In the genomic region with DNA sequence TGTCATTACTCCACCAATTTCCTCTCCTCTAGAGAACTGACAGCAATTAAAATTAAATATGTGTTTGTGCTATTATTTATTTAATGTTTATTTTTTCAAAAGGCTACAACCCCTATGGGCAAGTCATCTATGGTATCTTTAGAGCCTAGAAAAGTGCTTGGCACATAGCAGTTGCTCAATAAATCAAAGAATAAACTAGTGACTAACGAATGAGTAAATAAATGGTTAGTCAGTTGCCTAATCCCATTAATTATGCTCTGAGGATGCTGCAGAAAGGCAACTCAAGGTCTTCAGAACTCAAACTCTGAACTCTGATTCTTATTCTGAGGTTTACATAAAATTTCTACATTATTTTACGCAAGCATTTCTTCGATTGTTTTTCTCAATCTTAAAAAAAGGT, we compare ENCODE assay signal across 31 cellular contexts.
"Had no signal": no experiment of that assay in that cellular context is flagged by ENCODE, and none has a peak within 500 bp of the region (broad histone marks: within the 10 kb centered on the region; RNA-seq: fewer than 3 reads in every experiment).

No MANE protein-coding gene starts in this region.

- H3K4me3 Mint-ChIP-seq: activated CD4-positive, alpha-beta memory T cell treated with anti-CD3 and anti-CD28 coated beads for 36 hours; activated CD4-positive, alpha-beta T cell treated with anti-CD3 and anti-CD28 coated beads for 36 hours; activated CD4-positive, alpha-beta T cell treated with anti-CD3 and anti-CD28 coated beads, Interleukin-2, amount 10 ng/mL, durations not matched to agents 24 days and 14 days; activated CD8-positive, alpha-beta memory T cell treated with anti-CD3 and anti-CD28 coated beads, Interleukin-2, amount 10 ng/mL, durations not matched to agents 7 days and 5 days; activated CD8-positive, alpha-beta T cell treated with anti-CD3 and anti-CD28 coated beads, Interleukin-2, amount 10 ng/mL, durations not matched to agents 7 days and 5 days; activated naive CD4-positive, alpha-beta T cell treated with anti-CD3 and anti-CD28 coated beads for 36 hours; activated naive CD4-positive, alpha-beta T cell treated with anti-CD3 and anti-CD28 coated beads, Interleukin-2, amount 50 U/mL, for 24 hours; activated naive CD8-positive, alpha-beta T cell treated with anti-CD3 and anti-CD28 coated beads for 36 hours; activated naive CD8-positive, alpha-beta T cell treated with anti-CD3 and anti-CD28 coated beads, Interleukin-2, amount 50 U/mL, for 24 hours; activated T-helper 1 cell treated with anti-CD3 and anti-CD28 coated beads, Interleukin-12 subunit alpha, Interleukin-12 subunit beta, Interleukin-2, Interleukin-4 antibody, amounts not matched to agents 30 ng/mL and 10 ng/mL and 1 ng/mL, durations not matched to agents 14 hours and 24 hours and 36 hours had no signal

- H3K9me3 Mint-ChIP-seq: activated CD4-positive, alpha-beta T cell treated with anti-CD3 and anti-CD28 coated beads, Interleukin-2, amount 10 ng/mL, durations not matched to agents 24 days and 14 days; activated naive CD4-positive, alpha-beta T cell treated with anti-CD3 and anti-CD28 coated beads for 36 hours; activated naive CD4-positive, alpha-beta T cell treated with anti-CD3 and anti-CD28 coated beads, Interleukin-2, amount 50 U/mL, for 24 hours; activated naive CD8-positive, alpha-beta T cell treated with anti-CD3 and anti-CD28 coated beads for 36 hours; activated naive CD8-positive, alpha-beta T cell treated with anti-CD3 and anti-CD28 coated beads, Interleukin-2, amount 50 U/mL, for 24 hours; activated T-helper 1 cell treated with anti-CD3 and anti-CD28 coated beads, Interleukin-12 subunit alpha, Interleukin-12 subunit beta, Interleukin-2, Interleukin-4 antibody, amounts not matched to agents 30 ng/mL and 10 ng/mL and 1 ng/mL, durations not matched to agents 14 hours and 24 hours and 36 hours; activated T-helper 2 cell treated with anti-CD3 and anti-CD28 coated beads, Interferon-gamma antibody, Interleukin-2, Interleukin-4, amounts not matched to agents 10 μg/mL and 5 μg/mL and 100 μg/mL, durations not matched to agents 14 hours and 24 hours and 36 hours had no signal

- H3K36me3 Mint-ChIP-seq: activated CD4-positive, alpha-beta memory T cell treated with anti-CD3 and anti-CD28 coated beads for 36 hours; activated CD8-positive, alpha-beta memory T cell treated with anti-CD3 and anti-CD28 coated beads, Interleukin-2, amount 10 ng/mL, durations not matched to agents 7 days and 5 days; activated naive CD4-positive, alpha-beta T cell treated with anti-CD3 and anti-CD28 coated beads, Interleukin-2, amount 50 U/mL, for 24 hours had no signal

- H3K27me3 Mint-ChIP-seq: activated naive CD4-positive, alpha-beta T cell treated with anti-CD3 and anti-CD28 coated beads, Interleukin-2, amount 50 U/mL, for 24 hours had no signal

- H3K4me3 ChIP-seq: adrenal gland, body of pancreas, cardiac muscle cell, colonic mucosa, esophagus muscularis mucosa, gastrocnemius medialis, heart right ventricle had no signal

- H3K4me1 Mint-ChIP-seq: activated CD4-positive, alpha-beta T cell treated with anti-CD3 and anti-CD28 coated beads for 36 hours; activated CD8-positive, alpha-beta memory T cell treated with anti-CD3 and anti-CD28 coated beads, Interleukin-2, amount 10 ng/mL, durations not matched to agents 7 days and 5 days; activated naive CD8-positive, alpha-beta T cell treated with anti-CD3 and anti-CD28 coated beads for 36 hours; activated naive CD8-positive, alpha-beta T cell treated with anti-CD3 and anti-CD28 coated beads, Interleukin-2, amount 50 U/mL, for 24 hours had no signal

- ATAC-seq: activated CD4-positive, alpha-beta T cell treated with anti-CD3 and anti-CD28 coated beads for 36 hours; activated CD8-positive, alpha-beta memory T cell treated with anti-CD3 and anti-CD28 coated beads, Interleukin-2, amount 10 ng/mL, durations not matched to agents 7 days and 5 days; activated CD8-positive, alpha-beta T cell treated with anti-CD3 and anti-CD28 coated beads, Interleukin-2, amount 10 ng/mL, durations not matched to agents 7 days and 5 days; activated naive CD8-positive, alpha-beta T cell treated with anti-CD3 and anti-CD28 coated beads, Interleukin-2, amount 50 U/mL, for 24 hours; body of pancreas; foreskin keratinocyte; gastrocnemius medialis; heart right ventricle had no signal

- DNase-seq: activated CD4-positive, alpha-beta memory T cell treated with anti-CD3 and anti-CD28 coated beads for 36 hours; activated CD4-positive, alpha-beta T cell treated with anti-CD3 and anti-CD28 coated beads for 36 hours; activated CD4-positive, alpha-beta T cell treated with anti-CD3 and anti-CD28 coated beads, Interleukin-2, amount 10 ng/mL, durations not matched to agents 24 days and 14 days; activated CD4-positive, CD25-positive, alpha-beta regulatory T cell; activated CD4-positive, CD25-positive, alpha-beta regulatory T cell treated with anti-CD3 and anti-CD28 coated beads, Interleukin-2, amount 50 U/mL, for 72 hours; activated CD8-positive, alpha-beta memory T cell treated with anti-CD3 and anti-CD28 coated beads, Interleukin-2, amount 10 ng/mL, durations not matched to agents 7 days and 5 days; activated CD8-positive, alpha-beta memory T cell treated with anti-CD3 and anti-CD28 coated beads, Interleukin-2, amount 50 U/mL, for 4 hours; activated CD8-positive, alpha-beta T cell treated with anti-CD3 and anti-CD28 coated beads, Interleukin-2, amount 10 ng/mL, durations not matched to agents 7 days and 5 days; activated effector memory CD4-positive, alpha-beta T cell treated with anti-CD3 and anti-CD28 coated beads, Interleukin-2, amount 50 U/mL, for 16 hours; activated naive CD4-positive, alpha-beta T cell treated with anti-CD3 and anti-CD28 coated beads for 36 hours; activated naive CD8-positive, alpha-beta T cell treated with anti-CD3 and anti-CD28 coated beads for 36 hours; activated naive CD8-positive, alpha-beta T cell treated with anti-CD3 and anti-CD28 coated beads, Interleukin-2, amount 50 U/mL, for 24 hours; activated T-cell treated with anti-CD3 and anti-CD28 coated beads, Interleukin-2, amount 50 U/mL, for 1 hour; activated T-cell treated with anti-CD3 and anti-CD28 coated beads, Interleukin-2, amount 50 U/mL, for 48 hours; adrenal gland; amygdala; aorta; body of pancreas; central memory CD4-positive, alpha-beta T cell; cerebellar nuclear complex; colonic mucosa; effector CD8-positive, alpha-beta T cell; foreskin keratinocyte; gastrocnemius medialis; heart right ventricle; T-helper 2 cell had no signal

- H3K27ac Mint-ChIP-seq: activated CD4-positive, alpha-beta memory T cell treated with anti-CD3 and anti-CD28 coated beads for 36 hours; activated CD4-positive, alpha-beta T cell treated with anti-CD3 and anti-CD28 coated beads for 36 hours; activated CD4-positive, alpha-beta T cell treated with anti-CD3 and anti-CD28 coated beads, Interleukin-2, amount 10 ng/mL, durations not matched to agents 24 days and 14 days; activated CD8-positive, alpha-beta memory T cell treated with anti-CD3 and anti-CD28 coated beads, Interleukin-2, amount 10 ng/mL, durations not matched to agents 7 days and 5 days; activated CD8-positive, alpha-beta T cell treated with anti-CD3 and anti-CD28 coated beads, Interleukin-2, amount 10 ng/mL, durations not matched to agents 7 days and 5 days; activated naive CD4-positive, alpha-beta T cell treated with anti-CD3 and anti-CD28 coated beads for 36 hours; activated naive CD4-positive, alpha-beta T cell treated with anti-CD3 and anti-CD28 coated beads, Interleukin-2, amount 50 U/mL, for 24 hours; activated naive CD8-positive, alpha-beta T cell treated with anti-CD3 and anti-CD28 coated beads for 36 hours; activated naive CD8-positive, alpha-beta T cell treated with anti-CD3 and anti-CD28 coated beads, Interleukin-2, amount 50 U/mL, for 24 hours; activated T-helper 1 cell treated with anti-CD3 and anti-CD28 coated beads, Interleukin-12 subunit alpha, Interleukin-12 subunit beta, Interleukin-2, Interleukin-4 antibody, amounts not matched to agents 30 ng/mL and 10 ng/mL and 1 ng/mL, durations not matched to agents 14 hours and 24 hours and 36 hours; activated T-helper 2 cell treated with anti-CD3 and anti-CD28 coated beads, Interferon-gamma antibody, Interleukin-2, Interleukin-4, amounts not matched to agents 10 μg/mL and 5 μg/mL and 100 μg/mL, durations not matched to agents 14 hours and 24 hours and 36 hours had no signal
